14 cellular contexts compared by ENCODE assay signal in the genomic region with DNA sequence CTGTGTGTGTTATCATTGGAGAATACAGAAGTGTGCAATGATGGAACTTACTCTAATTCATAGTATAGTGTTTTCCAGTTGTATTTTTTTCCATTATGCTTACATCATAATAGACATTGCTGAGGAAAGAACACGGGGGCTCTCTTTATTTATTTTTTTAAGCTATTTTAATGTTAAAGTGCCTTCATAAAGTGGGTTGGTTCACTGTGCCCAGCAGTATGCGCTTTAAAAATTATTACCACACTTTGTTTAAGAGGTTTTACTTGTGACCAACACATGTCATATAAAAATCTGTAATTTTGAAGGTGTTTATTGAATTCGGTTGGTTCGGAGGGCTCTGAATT.
DNase-seq lines count a peak whose midpoint lies in the region; ATAC-seq and TF ChIP-seq lines count a peak whose summit lies in the region.
"Had no signal": no experiment of that assay in that cellular context is flagged by ENCODE, and none has a peak within 500 bp of the region (broad histone marks: within the 10 kb centered on the region; RNA-seq: fewer than 3 reads in every experiment).

No MANE protein-coding gene starts in this region.

- H3K4me1 Mint-ChIP-seq in T-helper 2 cell treated with Interferon-gamma antibody and Interleukin-4, amounts not matched to agents 5 μg/mL and 100 μg/mL, for 36 hours (ENCODE audit: low read depth): peaks cover 46% of the 10 kb centered on the region
- H3K4me1 Mint-ChIP-seq in activated T-helper 1 cell treated with anti-CD3 and anti-CD28 coated beads, Interleukin-12 subunit alpha, Interleukin-12 subunit beta, Interleukin-2, Interleukin-4 antibody, amounts not matched to agents 30 ng/mL and 10 ng/mL and 1 ng/mL, durations not matched to agents 14 hours and 24 hours and 36 hours (ENCODE audit: low read depth): peaks cover 54% of the 10 kb centered on the region

- H3K27me3 Mint-ChIP-seq in T-helper 2 cell treated with Interferon-gamma antibody and Interleukin-4, amounts not matched to agents 5 μg/mL and 100 μg/mL, for 36 hours (ENCODE audit: low read depth): no peaks in the 10 kb centered on the region
- H3K27me3 Mint-ChIP-seq in activated T-helper 1 cell treated with anti-CD3 and anti-CD28 coated beads, Interleukin-12 subunit alpha, Interleukin-12 subunit beta, Interleukin-2, Interleukin-4 antibody, amounts not matched to agents 30 ng/mL and 10 ng/mL and 1 ng/mL, durations not matched to agents 14 hours and 24 hours and 36 hours (ENCODE audit: insufficient read depth): no peaks in the 10 kb centered on the region
- H3K27me3 Mint-ChIP-seq: progenitor cell of endocrine pancreas had no signal

- no peaks in the 10 kb centered on the region for H3K9me3 ChIP-seq in skeletal muscle satellite cell (replicated peaks; ENCODE audit: low read length)

- ATAC-seq in foreskin keratinocyte (no peak), GM18858 (IDR thresholded peaks at IDR 0.05; ENCODE audit: unreplicated experiment) (no peak)
- ATAC-seq: GM12878 had no signal

- intact Hi-C loops in activated T-helper 1 cell treated with anti-CD3 and anti-CD28 coated beads, Interleukin-12 subunit alpha, Interleukin-12 subunit beta, Interleukin-2, Interleukin-4 antibody, amounts not matched to agents 30 ng/mL and 10 ng/mL and 1 ng/mL, durations not matched to agents 14 hours and 24 hours and 36 hours (cut with micrococcal nuclease): loop anchor here (5.0 to 10.0 kb wide), 4 partner anchors 165 to 1693 kb away; no protein-coding TSS in a partner anchor

- peak overlapping the region; percentile 79 for H3K27ac Mint-ChIP-seq in T-helper 2 cell treated with Interferon-gamma antibody and Interleukin-4, amounts not matched to agents 5 μg/mL and 100 μg/mL, for 36 hours
- H3K27ac Mint-ChIP-seq in activated T-helper 1 cell treated with anti-CD3 and anti-CD28 coated beads, Interleukin-12 subunit alpha, Interleukin-12 subunit beta, Interleukin-2, Interleukin-4 antibody, amounts not matched to agents 30 ng/mL and 10 ng/mL and 1 ng/mL, durations not matched to agents 14 hours and 24 hours and 36 hours: peak overlapping the region; percentile 73
- H3K27ac Mint-ChIP-seq: CD8-positive, alpha-beta T cell had no signal

- TF ChIP-seq CTCF in foreskin keratinocyte (conservative IDR thresholded peaks at IDR 0.05): no peak

- no peaks in the 10 kb centered on the region for H3K9me3 Mint-ChIP-seq in T-helper 2 cell treated with Interferon-gamma antibody and Interleukin-4, amounts not matched to agents 5 μg/mL and 100 μg/mL, for 36 hours
- H3K9me3 Mint-ChIP-seq in activated T-helper 1 cell treated with anti-CD3 and anti-CD28 coated beads, Interleukin-12 subunit alpha, Interleukin-12 subunit beta, Interleukin-2, Interleukin-4 antibody, amounts not matched to agents 30 ng/mL and 10 ng/mL and 1 ng/mL, durations not matched to agents 14 hours and 24 hours and 36 hours: no peaks in the 10 kb centered on the region
- H3K9me3 Mint-ChIP-seq: CD8-positive, alpha-beta T cell had no signal

- peaks cover 3% of the 10 kb centered on the region for H3K36me3 ChIP-seq in skeletal muscle satellite cell (ENCODE audit: insufficient read depth, low read length)

- peak overlapping the region; percentile 6 for H3K9ac ChIP-seq in skeletal muscle satellite cell (ENCODE audit: low read depth, low read length)

- DNase-seq in T-helper 2 cell treated with Interferon-gamma antibody and Interleukin-4, amounts not matched to agents 5 μg/mL and 100 μg/mL, for 36 hours (ENCODE audit: low spot score): no peak
- DNase-seq in T-helper 2 cell (no peak), foreskin keratinocyte (no peak), nucleus accumbens (lab: John Stamatoyannopoulos, UW) (no peak), GOT3 (lab: John Stamatoyannopoulos, UW) (no peak)
- DNase-seq in activated T-helper 1 cell treated with anti-CD3 and anti-CD28 coated beads, Interleukin-12 subunit alpha, Interleukin-12 subunit beta, Interleukin-2, Interleukin-4 antibody, amounts not matched to agents 30 ng/mL and 10 ng/mL and 1 ng/mL, durations not matched to agents 14 hours and 24 hours and 36 hours (ENCODE audit: low spot score): no peak
- DNase-seq: 8988T; activated CD4-positive, alpha-beta T cell treated with anti-CD3 and anti-CD28 coated beads for 1 hour; CD8-positive, alpha-beta T cell; NCI-H524 treated with DMSO at 0.1 percent for 48 hours had no signal

- H3K27me3 ChIP-seq in foreskin keratinocyte: no peaks in the 10 kb centered on the region
- no peaks in the 10 kb centered on the region for H3K27me3 ChIP-seq in skeletal muscle satellite cell (ENCODE audit: control insufficient read depth, insufficient read depth, low read length)

- peaks cover 31% of the 10 kb centered on the region for H3K36me3 Mint-ChIP-seq in T-helper 2 cell treated with Interferon-gamma antibody and Interleukin-4, amounts not matched to agents 5 μg/mL and 100 μg/mL, for 36 hours (ENCODE audit: low read depth)
- H3K36me3 Mint-ChIP-seq in activated T-helper 1 cell treated with anti-CD3 and anti-CD28 coated beads, Interleukin-12 subunit alpha, Interleukin-12 subunit beta, Interleukin-2, Interleukin-4 antibody, amounts not matched to agents 30 ng/mL and 10 ng/mL and 1 ng/mL, durations not matched to agents 14 hours and 24 hours and 36 hours (ENCODE audit: low read depth): peaks cover 26% of the 10 kb centered on the region

- peaks cover 32% of the 10 kb centered on the region for H3K4me1 ChIP-seq in foreskin keratinocyte
- H3K4me1 ChIP-seq in skeletal muscle satellite cell (ENCODE audit: control insufficient read depth, insufficient read depth, low read length): peaks cover 32% of the 10 kb centered on the region

- peak overlapping the region; percentile 16 for H3K4me2 ChIP-seq in skeletal muscle satellite cell (ENCODE audit: low read length)

- H3K27ac ChIP-seq in foreskin keratinocyte: peak overlapping the region; percentile 56

- peak overlapping the region; percentile 25 for H3K4me3 Mint-ChIP-seq in T-helper 2 cell treated with Interferon-gamma antibody and Interleukin-4, amounts not matched to agents 5 μg/mL and 100 μg/mL, for 36 hours
- no peak overlapping the region for H3K4me3 Mint-ChIP-seq in activated T-helper 1 cell treated with anti-CD3 and anti-CD28 coated beads, Interleukin-12 subunit alpha, Interleukin-12 subunit beta, Interleukin-2, Interleukin-4 antibody, amounts not matched to agents 30 ng/mL and 10 ng/mL and 1 ng/mL, durations not matched to agents 14 hours and 24 hours and 36 hours
- H3K4me3 Mint-ChIP-seq: CD8-positive, alpha-beta T cell had no signal

- H3K4me3 ChIP-seq in skeletal muscle satellite cell (ENCODE audit: low read length): no peak overlapping the region
- H3K4me3 ChIP-seq: GM12878 had no signal
